In genomic region chr1:78121650-78122210, GRCh38 we compare ENCODE assay signal across 27 cellular contexts.
"Had no signal": no experiment of that assay in that cellular context is flagged by ENCODE, and none has a peak within 500 bp of the region (broad histone marks: within the 10 kb centered on the region; RNA-seq: fewer than 3 reads in every experiment).

No MANE protein-coding gene starts in this region.

- H3K27me3 Mint-ChIP-seq: activated CD4-positive, alpha-beta memory T cell treated with anti-CD3 and anti-CD28 coated beads for 36 hours; activated T-cell treated with anti-CD3 and anti-CD28 coated beads, Interleukin-2, amount 50 U/mL, for 24 hours; effector memory CD8-positive, alpha-beta T cell had no signal

- H3K27ac ChIP-seq: brain microvascular endothelial cell, coronary artery, dorsolateral prefrontal cortex, left ventricle myocardium inferior, suprapubic skin, transverse colon, WERI-Rb-1 had no signal

- H3K27me3 ChIP-seq: brain microvascular endothelial cell, suprapubic skin, transverse colon had no signal

- DNase-seq: activated CD4-positive, alpha-beta T cell treated with anti-CD3 and anti-CD28 coated beads, Interleukin-2, amount 10 ng/mL, durations not matched to agents 24 days and 14 days; activated CD4-positive, CD25-positive, alpha-beta regulatory T cell treated with anti-CD3 and anti-CD28 coated beads, Interleukin-2, amount 50 U/mL, for 72 hours; activated CD8-positive, alpha-beta memory T cell treated with anti-CD3 and anti-CD28 coated beads, Interleukin-2, amount 50 U/mL, for 48 hours; activated gamma-delta T cell; activated naive CD4-positive, alpha-beta T cell treated with anti-CD3 and anti-CD28 coated beads, Interleukin-2, amount 10 ng/mL, durations not matched to agents 7 days and 5 days; activated T-cell treated with anti-CD3 and anti-CD28 coated beads, Interleukin-2, amount 50 U/mL, for 24 hours; amniotic stem cell; brain microvascular endothelial cell; dorsolateral prefrontal cortex; effector memory CD8-positive, alpha-beta T cell; foreskin fibroblast; head of caudate nucleus; hypothalamus; islet precursor cell; left ventricle myocardium inferior; nephron progenitor cell; nucleus accumbens; right cardiac atrium; stimulated activated naive CD4-positive, alpha-beta T cell; T1000; transverse colon; WERI-Rb-1 had no signal

- H3K4me1 Mint-ChIP-seq: activated CD4-positive, alpha-beta T cell treated with anti-CD3 and anti-CD28 coated beads, Interleukin-2, amount 10 ng/mL, durations not matched to agents 24 days and 14 days; activated naive CD4-positive, alpha-beta T cell treated with anti-CD3 and anti-CD28 coated beads, Interleukin-2, amount 10 ng/mL, durations not matched to agents 7 days and 5 days; nephron progenitor cell had no signal

- H3K4me3 ChIP-seq: coronary artery, dorsolateral prefrontal cortex, left ventricle myocardium inferior, lung, suprapubic skin, transverse colon had no signal

- H3K4me3 Mint-ChIP-seq: activated CD4-positive, alpha-beta memory T cell treated with anti-CD3 and anti-CD28 coated beads for 36 hours; activated CD4-positive, alpha-beta T cell treated with anti-CD3 and anti-CD28 coated beads, Interleukin-2, amount 10 ng/mL, durations not matched to agents 24 days and 14 days; activated naive CD4-positive, alpha-beta T cell treated with anti-CD3 and anti-CD28 coated beads, Interleukin-2, amount 10 ng/mL, durations not matched to agents 7 days and 5 days; activated T-cell treated with anti-CD3 and anti-CD28 coated beads, Interleukin-2, amount 50 U/mL, for 24 hours; effector memory CD8-positive, alpha-beta T cell; nephron progenitor cell; T-helper 1 cell treated with Interleukin-12 subunit alpha and Interleukin-12 subunit beta and Interleukin-4 antibody, amounts not matched to agents 30 μg/mL and 1 μg/mL, for 36 hours had no signal

- H3K4me1 ChIP-seq: left ventricle myocardium inferior, suprapubic skin, transverse colon had no signal

- H3K9me3 ChIP-seq: left ventricle myocardium inferior, suprapubic skin, transverse colon had no signal

- H3K27ac Mint-ChIP-seq: activated CD4-positive, alpha-beta memory T cell treated with anti-CD3 and anti-CD28 coated beads for 36 hours; activated CD4-positive, alpha-beta T cell treated with anti-CD3 and anti-CD28 coated beads, Interleukin-2, amount 10 ng/mL, durations not matched to agents 24 days and 14 days; activated naive CD4-positive, alpha-beta T cell treated with anti-CD3 and anti-CD28 coated beads, Interleukin-2, amount 10 ng/mL, durations not matched to agents 7 days and 5 days; activated T-cell treated with anti-CD3 and anti-CD28 coated beads, Interleukin-2, amount 50 U/mL, for 24 hours; effector memory CD8-positive, alpha-beta T cell; nephron progenitor cell; T-helper 1 cell treated with Interleukin-12 subunit alpha and Interleukin-12 subunit beta and Interleukin-4 antibody, amounts not matched to agents 30 μg/mL and 1 μg/mL, for 36 hours had no signal

- H3K36me3 ChIP-seq: brain microvascular endothelial cell, suprapubic skin, transverse colon, WERI-Rb-1 had no signal

- H3K36me3 Mint-ChIP-seq: activated CD4-positive, alpha-beta memory T cell treated with anti-CD3 and anti-CD28 coated beads for 36 hours; activated naive CD4-positive, alpha-beta T cell treated with anti-CD3 and anti-CD28 coated beads, Interleukin-2, amount 10 ng/mL, durations not matched to agents 7 days and 5 days had no signal

- H3K9me3 Mint-ChIP-seq: activated CD4-positive, alpha-beta memory T cell treated with anti-CD3 and anti-CD28 coated beads for 36 hours; activated CD4-positive, alpha-beta T cell treated with anti-CD3 and anti-CD28 coated beads, Interleukin-2, amount 10 ng/mL, durations not matched to agents 24 days and 14 days; activated naive CD4-positive, alpha-beta T cell treated with anti-CD3 and anti-CD28 coated beads, Interleukin-2, amount 10 ng/mL, durations not matched to agents 7 days and 5 days; activated T-cell treated with anti-CD3 and anti-CD28 coated beads, Interleukin-2, amount 50 U/mL, for 24 hours; effector memory CD8-positive, alpha-beta T cell; nephron progenitor cell; T-helper 1 cell treated with Interleukin-12 subunit alpha and Interleukin-12 subunit beta and Interleukin-4 antibody, amounts not matched to agents 30 μg/mL and 1 μg/mL, for 36 hours had no signal

- ATAC-seq: effector memory CD8-positive, alpha-beta T cell; right cardiac atrium had no signal
